In the genomic region with DNA sequence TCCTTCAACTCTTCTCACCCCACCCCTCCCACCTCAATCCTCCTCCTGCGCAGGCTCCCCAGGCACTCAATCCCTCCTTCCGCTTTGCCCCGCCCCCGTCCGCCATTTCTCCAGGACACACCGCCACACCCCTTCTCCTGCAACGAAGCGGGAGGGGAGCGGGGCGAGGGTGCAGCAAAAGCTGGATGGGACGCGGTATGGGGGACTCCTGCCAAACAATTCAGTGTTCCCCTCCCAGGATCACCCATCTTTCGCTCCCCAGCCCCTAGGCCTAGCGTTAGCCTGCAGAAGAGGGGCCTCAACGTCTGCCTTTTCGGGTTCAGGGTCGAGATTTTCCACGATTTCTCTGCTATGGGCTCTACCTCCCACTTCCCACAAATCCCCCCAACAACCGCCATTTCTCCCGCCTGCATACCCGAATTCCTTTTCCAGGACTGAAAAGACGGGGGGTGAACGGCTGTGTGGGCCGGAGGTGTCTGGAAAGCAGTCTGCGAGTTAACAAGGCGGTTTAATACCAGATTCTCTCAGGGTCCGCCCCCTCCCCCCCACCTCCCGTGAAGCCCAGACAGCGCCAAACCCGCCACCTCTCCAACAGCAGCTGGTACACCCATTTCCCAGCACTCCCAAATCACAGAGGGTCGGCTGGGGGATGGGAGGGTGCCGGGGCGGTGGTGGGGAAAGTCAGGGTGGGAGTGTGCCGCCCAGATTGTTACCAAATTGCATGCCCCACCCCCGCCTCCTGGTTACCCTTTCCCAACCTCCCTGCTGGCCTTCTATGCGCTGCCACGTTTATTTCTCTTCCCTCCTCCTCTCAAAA, we compare ENCODE assay signal across 8 cellular contexts. TPM values are rescaled to one million over a fixed set of nuclear protein-coding genes. Genes with fewer than 3 reads are reported as not detected.
DNase-seq lines count a peak whose midpoint lies in the region; ATAC-seq and TF ChIP-seq lines count a peak whose summit lies in the region.

No MANE protein-coding gene starts in this region.

- ATAC-seq in GM21576 (IDR thresholded peaks at IDR 0.05; ENCODE audit: unreplicated experiment) = peak; percentile 56
- ATAC-seq in left lobe of liver = peak; percentile 81
- no peak for ATAC-seq in GM19324 (IDR thresholded peaks at IDR 0.05; ENCODE audit: low FRiP score, unreplicated experiment)

- DNase-seq in CD1c-positive myeloid dendritic cell (ENCODE audit: extremely low spot score) (peak; percentile 31), NCI-H1694 (lab: John Stamatoyannopoulos, UW) (peak; percentile 3), colonic mucosa (peak; percentile 83), left lobe of liver (ENCODE audit: low spot score) (peak; percentile 47)
- peak; percentile 42 to 57 for DNase-seq in activated CD4-positive, alpha-beta T cell treated with anti-CD3 and anti-CD28 coated beads for 24 hours (ENCODE audit: low read depth in 2 of 2)
- DNase-seq in stimulated activated CD4-positive, alpha-beta T cell treated with anti-CD3 and anti-CD28 coated beads, Interleukin-1b, Interleukin-23, amount 100 ng/mL, for 48 hours = peak; percentile 66

- intact Hi-C loops in colonic mucosa (cut with DNase I) = no loop called here

- peak overlapping the region; percentile 42 for H3K4me3 ChIP-seq in colonic mucosa

- TF ChIP-seq CTCF in colonic mucosa (IDR thresholded peaks at IDR 0.05) = no peak

- H3K36me3 ChIP-seq in colonic mucosa = no peaks in the 10 kb centered on the region

- no peak overlapping the region for H3K27ac ChIP-seq in colonic mucosa

- H3K9ac ChIP-seq in colonic mucosa (ENCODE audit: low read depth in 2 of 2, low read length in 2 of 2) = peak overlapping the region; percentile 59 to 68

- no peaks in the 10 kb centered on the region for H3K4me1 ChIP-seq in colonic mucosa

- H3K27me3 ChIP-seq in colonic mucosa = no peaks in the 10 kb centered on the region

- H3K9me3 ChIP-seq in colonic mucosa = no peaks in the 10 kb centered on the region

RNA-seq across cellular contexts. Expression of a gene that starts 0.8 kb away (rescaled TPM):
- total RNA-seq in colonic mucosa (10 to 100 TPM in 1 of 2 donors, 1 to 10 TPM in 1; 6.7 to 11.5 TPM), left lobe of liver (2.3 TPM)

RNA-seq across cellular contexts. Expression of a gene that starts 35.9 kb away (rescaled TPM):
- total RNA-seq in colonic mucosa (10 to 100 TPM; 29.4 to 42.5 TPM), left lobe of liver (21.5 TPM)

RNA-seq across cellular contexts. Expression of a gene that starts 41.1 kb away (rescaled TPM):
- total RNA-seq in colonic mucosa (10 to 100 TPM; 15.8 to 29.8 TPM), left lobe of liver (8.8 TPM)

Comparison
In these comparisons a context has a peak if more than half of its experiments do, and no peak if none do; other contexts are left out.
1. DNase-seq: peak in every context shown above with its lines; median percentile 83 in colonic mucosa; 66 in stimulated activated CD4-positive, alpha-beta T cell treated with anti-CD3 and anti-CD28 coated beads, Interleukin-1b, Interleukin-23, amount 100 ng/mL, for 48 hours; 50 in activated CD4-positive, alpha-beta T cell treated with anti-CD3 and anti-CD28 coated beads for 24 hours; 47 in left lobe of liver; 31 in CD1c-positive myeloid dendritic cell; 3 in NCI-H1694.